In the genomic region with DNA sequence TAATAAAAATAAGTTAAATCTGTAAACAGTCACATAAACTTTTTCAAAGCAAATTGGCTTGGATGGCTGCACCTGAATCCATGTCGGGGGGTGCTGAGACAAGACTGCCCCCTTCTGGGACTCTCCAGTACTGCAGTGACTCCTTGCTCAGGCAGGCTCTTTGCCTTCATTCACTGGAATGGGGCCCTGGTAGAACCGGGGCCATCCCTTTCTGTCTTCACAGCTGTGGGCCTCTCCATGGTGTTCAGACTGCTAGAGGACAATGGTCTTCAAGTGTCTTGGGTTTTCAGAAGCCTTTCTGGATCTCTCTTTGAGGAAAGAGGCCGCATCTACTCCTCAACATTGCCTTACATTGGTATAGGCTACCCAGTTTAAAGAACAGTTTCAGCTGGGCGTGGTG, we compare ENCODE assay signal across 8 cellular contexts. TPM values are rescaled to one million over a fixed set of nuclear protein-coding genes. Genes with fewer than 3 reads are reported as not detected.
DNase-seq lines count a peak whose midpoint lies in the region; ATAC-seq and TF ChIP-seq lines count a peak whose summit lies in the region.

No MANE protein-coding gene starts in this region.

- intact Hi-C loops in lower leg skin (cut with DNase I; ENCODE audit: low total_unique reads) = loop anchor here (5.0 kb wide), 1 partner anchor 36 kb away; no protein-coding TSS in a partner anchor

- WGBS in lower leg skin, 2 donors = 31 to 42% methylated on average over 4 of the region's 4 CpGs

- DNase-seq in SIG-M5 treated with dmso at 0.1 percent for 504 hours (lab: John Stamatoyannopoulos, UW; ENCODE audit: unreplicated experiment) (peak; percentile 67), SIG-M5 (lab: John Stamatoyannopoulos, UW) (no peak), NCI-H2196 (lab: John Stamatoyannopoulos, UW; ENCODE audit: unreplicated experiment) (peak; percentile 53), choroid plexus epithelial cell (ENCODE audit: low read depth) (peak; percentile 80), lower leg skin (ENCODE audit: low spot score in 2 of 2) (peak; percentile 67 to 94)
- DNase-seq in activated CD4-positive, alpha-beta T cell treated with anti-CD3 and anti-CD28 coated beads for 1 hour = peak; percentile 69
- DNase-seq in stimulated activated CD8-positive, alpha-beta memory T cell treated with anti-CD3 and anti-CD28 coated beads, Interleukin-15, amount 100 ng/mL, for 1 hour (ENCODE audit: low read depth) = peak; percentile 82

- no peak for TF ChIP-seq POLR2A in lower leg skin (IDR thresholded peaks at IDR 0.05)

- no peak for ATAC-seq in GM18519 (IDR thresholded peaks at IDR 0.05; ENCODE audit: low FRiP score, unreplicated experiment)

- H3K4me3 ChIP-seq in choroid plexus epithelial cell (ENCODE audit: low read depth, low read length) = no peak overlapping the region
- no peak overlapping the region for H3K4me3 ChIP-seq in lower leg skin (ENCODE audit: low read depth, poor library complexity, severe bottlenecking)

- TF ChIP-seq CTCF in choroid plexus epithelial cell (conservative IDR thresholded peaks at IDR 0.05; ENCODE audit: low read depth, low read length) (peak; percentile 97), lower leg skin (IDR thresholded peaks at IDR 0.05) (peak in 1 of 3 donors; percentile 33)

RNA-seq across cellular contexts. Expression of a gene that starts 16.1 kb away (rescaled TPM):
- 10 to 100 TPM; 45.6 to 71.7 (median 48.7) TPM for total RNA-seq in lower leg skin

RNA-seq across cellular contexts. Expression of a gene that starts 29.8 kb away (rescaled TPM):
- total RNA-seq in lower leg skin = 10 to 100 TPM; 19.0 to 66.0 (median 35.8) TPM

RNA-seq across cellular contexts. Expression of a gene that starts 50.7 kb away (rescaled TPM):
- 10 to 100 TPM; 18.2 to 25.1 (median 19.8) TPM for total RNA-seq in lower leg skin
